ENCODE assay signal across 9 cellular contexts in the genomic region with DNA sequence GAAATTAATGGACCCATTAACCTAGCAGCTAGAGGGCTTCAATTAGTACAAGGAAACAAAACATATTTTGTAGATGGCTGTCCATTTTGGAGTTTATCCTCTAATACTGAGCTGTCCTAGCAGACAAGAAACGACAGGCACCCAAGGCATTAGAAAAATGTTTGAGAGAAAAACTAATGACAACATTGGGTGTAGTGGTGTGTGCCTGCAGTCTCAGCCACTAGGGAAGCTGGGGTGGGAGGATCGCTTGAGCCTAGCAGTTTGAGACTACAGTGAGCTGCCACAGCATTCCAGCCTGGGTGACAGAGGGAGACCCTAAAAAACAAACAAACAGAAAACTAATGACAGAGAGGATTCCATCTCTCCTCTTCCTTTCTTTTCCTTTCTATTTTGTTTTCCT. TPM values are rescaled to one million over a fixed set of nuclear protein-coding genes. Genes with fewer than 3 reads are reported as not detected.
DNase-seq lines count a peak whose midpoint lies in the region; ATAC-seq and TF ChIP-seq lines count a peak whose summit lies in the region.
"Had no signal": no experiment of that assay in that cellular context is flagged by ENCODE, and none has a peak within 500 bp of the region (broad histone marks: within the 10 kb centered on the region; RNA-seq: fewer than 3 reads in every experiment).

No MANE protein-coding gene starts in this region.

- H3K27me3 ChIP-seq in HAP-1 (ENCODE audit: low read depth) (no peaks in the 10 kb centered on the region), hepatocyte (peaks cover 38% of the 10 kb centered on the region)

- H3K4me3 ChIP-seq in HAP-1, result peak overlapping the region; percentile 53
- no peak overlapping the region for H3K4me3 ChIP-seq in hepatocyte

- TF ChIP-seq CTCF in hepatocyte (IDR thresholded peaks at IDR 0.05; ENCODE audit: poor library complexity), result no peak

- ATAC-seq in stimulated activated memory B cell treated with anti-CD40 and anti-IgM and Interleukin-4, amounts not matched to agents 10 μg/mL and 1 μg/mL and 100 μg/mL, for 72 hours, result no peak
- ATAC-seq in GM18520 (IDR thresholded peaks at IDR 0.05; ENCODE audit: unreplicated experiment), result no peak

- no peak overlapping the region for H3K27ac ChIP-seq in hepatocyte

- no peak overlapping the region for H3K27ac Mint-ChIP-seq in activated naive CD8-positive, alpha-beta T cell
- peak overlapping the region; percentile 34 for H3K27ac Mint-ChIP-seq in stimulated activated memory B cell treated with anti-CD40 and anti-IgM and Interleukin-4, amounts not matched to agents 10 μg/mL and 1 μg/mL and 100 μg/mL, for 72 hours

- peak overlapping the region; percentile 80 for H3K4me3 Mint-ChIP-seq in activated naive CD8-positive, alpha-beta T cell
- peak overlapping the region; percentile 77 for H3K4me3 Mint-ChIP-seq in stimulated activated memory B cell treated with anti-CD40 and anti-IgM and Interleukin-4, amounts not matched to agents 10 μg/mL and 1 μg/mL and 100 μg/mL, for 72 hours

- no peaks in the 10 kb centered on the region for H4K20me1 ChIP-seq in hepatocyte (ENCODE audit: insufficient read depth, poor library complexity, severe bottlenecking)

- H3K4me1 ChIP-seq in HAP-1 (peaks cover 10% of the 10 kb centered on the region), hepatocyte (ENCODE audit: insufficient read depth) (peaks cover 13% of the 10 kb centered on the region)

- no peaks in the 10 kb centered on the region for H3K9me3 Mint-ChIP-seq in activated naive CD8-positive, alpha-beta T cell (ENCODE audit: low read depth)
- H3K9me3 Mint-ChIP-seq in stimulated activated memory B cell treated with anti-CD40 and anti-IgM and Interleukin-4, amounts not matched to agents 10 μg/mL and 1 μg/mL and 100 μg/mL, for 72 hours, result no peaks in the 10 kb centered on the region

- H3K36me3 ChIP-seq in HAP-1 (replicated peaks) (no peaks in the 10 kb centered on the region), hepatocyte (replicated peaks; ENCODE audit: insufficient read depth, low read depth) (no peaks in the 10 kb centered on the region)

- peaks cover 37% of the 10 kb centered on the region for H3K27me3 Mint-ChIP-seq in activated naive CD8-positive, alpha-beta T cell
- H3K27me3 Mint-ChIP-seq in stimulated activated memory B cell treated with anti-CD40 and anti-IgM and Interleukin-4, amounts not matched to agents 10 μg/mL and 1 μg/mL and 100 μg/mL, for 72 hours, result peaks cover 46% of the 10 kb centered on the region

- H3K9me3 ChIP-seq in HAP-1 (no peaks in the 10 kb centered on the region), hepatocyte (ENCODE audit: low read depth) (no peaks in the 10 kb centered on the region)

- no peak overlapping the region for H2AFZ ChIP-seq in hepatocyte

- peaks cover 16% of the 10 kb centered on the region for H3K4me1 Mint-ChIP-seq in activated naive CD8-positive, alpha-beta T cell (ENCODE audit: low read depth)
- peaks cover 55% of the 10 kb centered on the region for H3K4me1 Mint-ChIP-seq in stimulated activated memory B cell treated with anti-CD40 and anti-IgM and Interleukin-4, amounts not matched to agents 10 μg/mL and 1 μg/mL and 100 μg/mL, for 72 hours

- in situ Hi-C loops in HAP-1 (cut with MboI; ENCODE audit: low sequenced_read_pairs), result no loop called here

- no peaks in the 10 kb centered on the region for H3K9me2 ChIP-seq in hepatocyte (replicated peaks; ENCODE audit: insufficient read depth)

- no peaks in the 10 kb centered on the region for H3K36me3 Mint-ChIP-seq in activated naive CD8-positive, alpha-beta T cell
- H3K36me3 Mint-ChIP-seq in stimulated activated memory B cell treated with anti-CD40 and anti-IgM and Interleukin-4, amounts not matched to agents 10 μg/mL and 1 μg/mL and 100 μg/mL, for 72 hours, result no peaks in the 10 kb centered on the region

- 49% methylated on average over 2 of the region's 2 CpGs for WGBS in hepatocyte (ENCODE audit: low lambda C conversion rate, missing lambda C conversion rate)

- H3K4me2 ChIP-seq in hepatocyte, result peak overlapping the region; percentile 14

- H3K79me2 ChIP-seq in hepatocyte, result no peaks in the 10 kb centered on the region

- DNase-seq in HAP-1 (ENCODE audit: low spot score in 2 of 2) (peak in 1 of 2 experiments; percentile 41), hepatocyte (ENCODE audit: low spot score) (no peak), iPS-NIHi11 (ENCODE audit: low spot score) (no peak), LoVo (ENCODE audit: low spot score) (no peak), DMS 273 (lab: John Stamatoyannopoulos, UW; ENCODE audit: unreplicated experiment) (no peak)

RNA-seq across cellular contexts. Expression of gene A4GALT, which starts 1.5 kb away (rescaled TPM):
- total RNA-seq in hepatocyte, result 3.3 and 4.4 TPM in 2 replicates
- polyA plus RNA-seq in hepatocyte, result 2.2 and 5.8 TPM in 2 replicates
- total RNA-seq: T-helper 1 cell treated with Interleukin-12 subunit alpha and Interleukin-12 subunit beta and Interleukin-4 antibody, amounts not matched to agents 30 ng/mL and 1 ng/mL, for 36 hours had no signal
